6 cellular contexts compared by ENCODE assay signal in the genomic region with DNA sequence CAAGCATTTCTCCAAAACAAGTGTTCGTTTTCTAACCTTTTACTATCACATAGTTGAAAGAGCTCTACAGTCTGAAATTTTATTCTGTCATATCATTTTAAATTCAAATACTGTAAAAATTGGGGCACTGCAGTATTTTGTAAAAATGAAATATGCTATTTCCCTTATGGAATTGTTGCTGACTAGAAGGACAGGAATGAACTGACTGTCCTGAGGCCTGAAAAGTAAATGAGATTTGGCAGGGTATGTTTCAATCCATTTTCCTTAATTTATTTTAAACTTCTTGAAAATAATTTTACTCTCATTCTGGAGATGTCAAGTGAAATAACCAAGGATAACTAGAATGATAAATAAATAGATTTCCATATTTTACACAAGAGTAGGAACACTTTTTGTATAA. TPM values are rescaled to one million over a fixed set of nuclear protein-coding genes. Genes with fewer than 3 reads are reported as not detected.
"Had no signal": no experiment of that assay in that cellular context is flagged by ENCODE, and none has a peak within 500 bp of the region (broad histone marks: within the 10 kb centered on the region; RNA-seq: fewer than 3 reads in every experiment).

No MANE protein-coding gene starts in this region.

- H3K4me2 ChIP-seq: GM23338 had no signal

- H3K27ac Mint-ChIP-seq: GM23338, H9 had no signal

- ATAC-seq: GM23338, K562 had no signal

- H3K4me1 Mint-ChIP-seq: GM23338 had no signal

- H3K4me3 ChIP-seq: GM23338, K562 had no signal

- DNase-seq: H9, HCEC 1CT, IMR-90 had no signal

- H3K4me3 Mint-ChIP-seq: GM23338, H9 had no signal

- H2AFZ ChIP-seq: GM23338 had no signal

RNA-seq across cellular contexts. Expression of gene SRSF12, which starts 49.2 kb away (rescaled TPM):
- total RNA-seq: HT-29, K562 had no signal
